In the genomic region with DNA sequence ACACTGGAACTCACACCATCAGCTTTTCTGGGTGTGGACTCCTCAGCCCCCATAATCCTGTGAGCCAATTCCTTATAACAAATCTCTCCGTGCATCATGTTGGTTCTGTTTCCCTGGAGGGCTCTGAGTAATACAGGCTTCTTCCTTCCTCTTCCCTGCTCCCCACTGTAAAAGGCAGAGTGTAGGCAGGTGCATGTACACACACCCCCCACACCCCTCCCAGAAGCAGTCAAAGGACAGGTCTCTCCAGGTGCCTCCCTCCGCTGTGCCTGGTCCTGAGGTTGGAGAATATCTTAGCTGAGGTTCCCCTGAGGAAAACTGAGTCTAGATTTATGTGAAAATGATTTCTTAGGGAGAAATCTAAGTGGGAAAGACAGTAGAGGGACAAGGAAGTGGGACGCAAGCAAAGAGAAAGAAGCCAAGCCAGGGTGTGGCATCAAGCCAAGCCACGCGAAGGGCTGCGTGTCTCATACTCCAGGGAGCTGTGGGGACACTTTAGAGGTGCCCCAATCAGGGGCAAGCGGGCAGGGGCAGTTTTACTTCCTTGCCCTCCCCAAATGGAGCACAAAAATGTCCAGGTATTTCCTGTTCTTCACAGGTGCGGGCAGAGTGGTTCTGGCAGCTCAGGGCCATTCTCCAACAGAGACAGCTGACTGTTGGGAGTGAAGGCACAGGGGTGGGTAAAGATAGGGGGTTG, we compare ENCODE assay signal across 10 cellular contexts.
DNase-seq lines count a peak whose midpoint lies in the region; ATAC-seq and TF ChIP-seq lines count a peak whose summit lies in the region.
"Had no signal": no experiment of that assay in that cellular context is flagged by ENCODE, and none has a peak within 500 bp of the region (broad histone marks: within the 10 kb centered on the region; RNA-seq: fewer than 3 reads in every experiment).

No MANE protein-coding gene starts in this region.

- DNase-seq in Ammon's horn (ENCODE audit: low spot score) (peak; percentile 55), NCI-H69 (lab: John Stamatoyannopoulos, UW) (peak; percentile 21), esophagus squamous epithelium (lab: John Stamatoyannopoulos, UW) (no peak), neuronal stem cell (ENCODE audit: low spot score) (no peak), cerebellar nuclear complex (lab: John Stamatoyannopoulos, UW) (no peak)
- no peak for DNase-seq in activated T-cell treated with anti-CD3 and anti-CD28 coated beads, Interleukin-2, amount 50 U/mL, for 1 hour
- DNase-seq in activated naive CD4-positive, alpha-beta T cell treated with Interleukin-2 at 50 U/mL for 16 hours: no peak
- DNase-seq: CD4-positive, CD25-positive, alpha-beta regulatory T cell; T-helper 2 cell had no signal

- TF ChIP-seq POLR2A in esophagus squamous epithelium (IDR thresholded peaks at IDR 0.05): no peak

- peak overlapping the region; percentile 59 to 85 (median 69) for H3K27ac ChIP-seq in esophagus squamous epithelium
- H3K27ac ChIP-seq in neuronal stem cell (replicated peaks; ENCODE audit: low read length): no peak overlapping the region

- H3K9me3 ChIP-seq in esophagus squamous epithelium: no peaks in the 10 kb centered on the region
- peaks cover 0 to 2% of the 10 kb centered on the region in 2 donors for H3K9me3 ChIP-seq in neuronal stem cell (replicated peaks in 1 of 2; ENCODE audit: control insufficient read depth in 2 of 2, insufficient read depth in 1 of 2, low read depth in 1 of 2, low read length in 2 of 2)

- no peak overlapping the region for H2BK5ac ChIP-seq in neuronal stem cell (ENCODE audit: low read length)

- no peak overlapping the region for H3K4ac ChIP-seq in neuronal stem cell (ENCODE audit: low read length)

- H2AFZ ChIP-seq in neuronal stem cell (ENCODE audit: low read length): peak overlapping the region; percentile 4

- no peak overlapping the region for H3K9ac ChIP-seq in neuronal stem cell (ENCODE audit: low read depth, low read length, poor library complexity)

- no peak overlapping the region for H2BK15ac ChIP-seq in neuronal stem cell (ENCODE audit: low read length)

- H3K4me1 ChIP-seq in esophagus squamous epithelium (peaks cover 30 to 56% (median 39%) of the 10 kb centered on the region in 3 donors), neuronal stem cell (ENCODE audit: control insufficient read depth in 2 of 2, insufficient read depth in 1 of 2, low read depth in 1 of 2, low read length in 2 of 2) (peaks cover 33 to 45% of the 10 kb centered on the region in 2 donors)

- H3K18ac ChIP-seq in neuronal stem cell (ENCODE audit: low read length): no peak overlapping the region

- H3K27me3 ChIP-seq in esophagus squamous epithelium: no peaks in the 10 kb centered on the region
- H3K27me3 ChIP-seq in neuronal stem cell (ENCODE audit: control insufficient read depth in 3 of 3, insufficient read depth in 3 of 3, low read depth in 1 of 3, low read length in 3 of 3): no peaks in the 10 kb centered on the region

- no peak overlapping the region for H4K91ac ChIP-seq in neuronal stem cell (ENCODE audit: low read depth, low read length, poor library complexity)

- H3K4me3 ChIP-seq in esophagus squamous epithelium: peak overlapping the region in 1 of 4 donors; percentile 22
- H3K4me3 ChIP-seq in neuronal stem cell (ENCODE audit: low read length in 2 of 2): no peak overlapping the region

- H3K14ac ChIP-seq in neuronal stem cell (ENCODE audit: low read length): no peak overlapping the region

- H3K4me2 ChIP-seq in neuronal stem cell (ENCODE audit: insufficient read depth, low read length, poor library complexity, severe bottlenecking): no peak overlapping the region

- H2AK5ac ChIP-seq in neuronal stem cell (ENCODE audit: low read depth, low read length): no peak overlapping the region

- H2BK12ac ChIP-seq in neuronal stem cell (ENCODE audit: low read length): no peak overlapping the region

- no peak overlapping the region for H3K23ac ChIP-seq in neuronal stem cell (ENCODE audit: low read depth, low read length, poor library complexity)

- H2BK120ac ChIP-seq in neuronal stem cell (ENCODE audit: low read depth, low read length): no peak overlapping the region

- H3K36me3 ChIP-seq in esophagus squamous epithelium: no peaks in the 10 kb centered on the region
- peaks cover 0 to 2% of the 10 kb centered on the region in 2 donors for H3K36me3 ChIP-seq in neuronal stem cell (replicated peaks in 1 of 2; ENCODE audit: control insufficient read depth in 2 of 2, insufficient read depth in 2 of 2, low read length in 2 of 2)

- no peak for TF ChIP-seq CTCF in esophagus squamous epithelium (IDR thresholded peaks at IDR 0.05)

- 16 to 27% methylated on average over 8 of the region's 8 CpGs for WGBS in esophagus squamous epithelium, 2 donors
- WGBS in neuronal stem cell (ENCODE audit: extremely low coverage in 2 of 2, insufficient read length in 2 of 2, insufficient replicate concordance in 1 of 2), 2 donors: no CpG with 5 or more reads among the region's 8 CpGs

- H3K79me1 ChIP-seq in neuronal stem cell (ENCODE audit: low read depth, low read length): peaks cover 3% of the 10 kb centered on the region

- intact Hi-C loops in esophagus squamous epithelium (cut with DNase I): loop anchor here (10.0 kb wide), 1 partner anchor 392 kb away; no protein-coding TSS in a partner anchor

- H4K8ac ChIP-seq in neuronal stem cell (ENCODE audit: low read depth, low read length): no peak overlapping the region

- no peak for ATAC-seq in HG03521 (IDR thresholded peaks at IDR 0.05; ENCODE audit: unreplicated experiment)

Comparison
In these comparisons a context has a peak if more than half of its experiments do, and no peak if none do; other contexts are left out.
1. DNase-seq: peak in Ammon's horn (single experiment) and NCI-H69 (single experiment); none in esophagus squamous epithelium (single experiment), neuronal stem cell (single experiment), activated T-cell treated with anti-CD3 and anti-CD28 coated beads, Interleukin-2, amount 50 U/mL, for 1 hour (single experiment), cerebellar nuclear complex (0 of 2) and activated naive CD4-positive, alpha-beta T cell treated with Interleukin-2 at 50 U/mL for 16 hours (single experiment).